In the genomic region with DNA sequence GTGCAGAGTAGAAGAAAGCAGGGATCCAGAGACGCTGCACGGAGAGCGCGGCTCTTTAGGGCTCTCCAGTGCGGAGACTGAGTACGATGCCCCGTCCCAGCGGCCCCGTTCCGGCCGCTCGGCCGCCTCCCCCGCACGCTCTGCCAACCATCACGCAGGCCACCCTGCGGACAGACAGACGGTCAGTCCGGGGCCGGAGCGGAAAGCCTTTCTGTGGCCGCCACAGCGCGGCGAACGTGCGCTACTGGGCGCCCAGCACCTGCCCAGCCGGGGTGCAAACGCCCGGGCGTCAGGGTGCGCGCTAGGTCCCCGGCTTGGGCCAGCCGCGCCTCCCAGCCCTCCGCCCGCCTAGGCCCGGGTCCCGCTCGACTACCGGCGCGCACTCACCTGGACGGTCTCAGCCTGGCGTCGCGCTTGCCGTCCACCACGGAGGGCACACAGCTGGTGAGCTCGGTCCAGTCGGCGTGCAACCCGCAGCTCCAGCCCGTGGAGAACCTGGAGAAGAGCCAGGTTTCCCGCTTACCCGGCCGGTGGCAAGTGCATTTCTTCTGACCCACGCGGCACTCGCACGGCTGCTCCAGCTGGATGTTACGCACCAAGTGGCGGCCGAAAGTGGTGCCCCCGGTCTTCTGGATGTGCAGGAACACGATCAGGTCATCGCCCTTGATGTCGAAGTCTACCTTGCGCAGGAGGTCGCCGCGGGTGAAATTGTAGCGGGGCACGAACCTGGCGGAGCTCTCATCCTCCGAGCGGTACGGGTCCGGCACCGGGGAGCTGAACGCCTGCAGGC, we compare ENCODE assay signal across 9 cellular contexts. TPM values are rescaled to one million over a fixed set of nuclear protein-coding genes. Genes with fewer than 3 reads are reported as not detected.
DNase-seq lines count a peak whose midpoint lies in the region; ATAC-seq and TF ChIP-seq lines count a peak whose summit lies in the region.
"Had no signal": no experiment of that assay in that cellular context is flagged by ENCODE, and none has a peak within 500 bp of the region (broad histone marks: within the 10 kb centered on the region; RNA-seq: fewer than 3 reads in every experiment).

No MANE protein-coding gene starts in this region.

- H4K20me1 ChIP-seq in DND-41 (ENCODE audit: insufficient read depth, low read length), result no peaks in the 10 kb centered on the region
- no peaks in the 10 kb centered on the region for H4K20me1 ChIP-seq in fibroblast of lung (ENCODE audit: control insufficient read depth, extremely low read depth, insufficient read depth, low read length)

- H3K36me3 ChIP-seq in DND-41 (ENCODE audit: insufficient read depth, low read length) (no peaks in the 10 kb centered on the region), SJCRH30 (peaks cover 18% of the 10 kb centered on the region), fibroblast of lung (ENCODE audit: control insufficient read depth, insufficient read depth, low read length) (no peaks in the 10 kb centered on the region)

- H3K36me3 Mint-ChIP-seq in progenitor cell of endocrine pancreas (ENCODE audit: insufficient read depth), result no peaks in the 10 kb centered on the region

- peak overlapping the region; percentile 62 for H3K27ac Mint-ChIP-seq in progenitor cell of endocrine pancreas

- H3K9me3 Mint-ChIP-seq in progenitor cell of endocrine pancreas (ENCODE audit: low read depth), result no peaks in the 10 kb centered on the region

- H3K4me1 Mint-ChIP-seq in progenitor cell of endocrine pancreas (ENCODE audit: low read depth), result peaks cover 21% of the 10 kb centered on the region

- H3K4me3 ChIP-seq in DND-41 (ENCODE audit: low read depth in 1 of 2, low read length in 2 of 2) (peak overlapping the region; percentile 6 to 61; a peak in 3 of 4 replicates), SJCRH30 (peak overlapping the region; percentile 70), fibroblast of lung (replicated peaks in 1 of 4; ENCODE audit: control extremely low read depth in 1 of 4, insufficient read depth in 1 of 4, low read depth in 3 of 4, low read length in 4 of 4) (peak overlapping the region in 1 of 4 experiments; percentile 49)

- peaks cover 17% of the 10 kb centered on the region for H3K4me1 ChIP-seq in DND-41 (ENCODE audit: insufficient read depth, low read length)
- H3K4me1 ChIP-seq in SJCRH30, result no peaks in the 10 kb centered on the region
- no peaks in the 10 kb centered on the region for H3K4me1 ChIP-seq in fibroblast of lung (ENCODE audit: control insufficient read depth, extremely low read depth, insufficient read depth, low read length)

- H3K27me3 ChIP-seq in DND-41 (ENCODE audit: insufficient read depth, low read length, poor library complexity) (peaks cover 9% of the 10 kb centered on the region), SJCRH30 (no peaks in the 10 kb centered on the region), fibroblast of lung (ENCODE audit: control insufficient read depth, insufficient read depth, low read length) (peaks cover 5% of the 10 kb centered on the region)

- no peak for TF ChIP-seq CTCF in DND-41 (IDR thresholded peaks at IDR 0.05; ENCODE audit: borderline replicate concordance, extremely low read depth, low read length, poor library complexity, severe bottlenecking)
- no peak for TF ChIP-seq CTCF in fibroblast of lung (conservative IDR thresholded peaks at IDR 0.05 in 1 of 2, IDR thresholded peaks at IDR 0.05 in 1 of 2; ENCODE audit: low read depth in 1 of 2, low read length in 2 of 2)
- TF ChIP-seq CTCF in progenitor cell of endocrine pancreas (IDR thresholded peaks at IDR 0.05; ENCODE audit: unreplicated experiment), result no peak

- H3K27ac ChIP-seq in DND-41 (ENCODE audit: low read length) (no peak overlapping the region), SJCRH30 (no peak overlapping the region), fibroblast of lung (ENCODE audit: insufficient read depth, low read length) (no peak overlapping the region)

- H3K79me2 ChIP-seq in DND-41 (ENCODE audit: insufficient read depth, low read length), result no peaks in the 10 kb centered on the region
- no peaks in the 10 kb centered on the region for H3K79me2 ChIP-seq in fibroblast of lung (ENCODE audit: control insufficient read depth, insufficient read depth, low read length)

- ATAC-seq in DND-41 (ENCODE audit: insufficient read depth, low read depth), result no peak
- no peak for ATAC-seq in GM18867 (IDR thresholded peaks at IDR 0.05; ENCODE audit: unreplicated experiment)
- ATAC-seq in GM19328 (IDR thresholded peaks at IDR 0.05; ENCODE audit: unreplicated experiment), result no peak

- H3K9ac ChIP-seq in DND-41 (ENCODE audit: low read depth, low read length) (peak overlapping the region; percentile 60; the same call in 1 of the 2 replicates), fibroblast of lung (ENCODE audit: insufficient read depth, low read length) (no peak overlapping the region)

- H3K27me3 Mint-ChIP-seq in progenitor cell of endocrine pancreas, result peaks cover 45% of the 10 kb centered on the region

- peak overlapping the region; percentile 82 for H3K4me3 Mint-ChIP-seq in progenitor cell of endocrine pancreas (ENCODE audit: low read depth)

- H3K9me3 ChIP-seq in DND-41 (ENCODE audit: insufficient read depth, low read length, severe bottlenecking), result no peaks in the 10 kb centered on the region
- H3K9me3 ChIP-seq in SJCRH30 (replicated peaks), result no peaks in the 10 kb centered on the region
- no peaks in the 10 kb centered on the region for H3K9me3 ChIP-seq in fibroblast of lung (ENCODE audit: control insufficient read depth, insufficient read depth, low read depth, low read length)

- H3K4me2 ChIP-seq in DND-41 (ENCODE audit: insufficient read depth, low read length) (peak overlapping the region; percentile 86), fibroblast of lung (ENCODE audit: extremely low read depth, insufficient read depth, low read length) (peak overlapping the region; percentile 25)

- H2AFZ ChIP-seq in DND-41 (ENCODE audit: low read depth, low read length) (peak overlapping the region; percentile 71), fibroblast of lung (ENCODE audit: low read length) (no peak overlapping the region)

- DNase-seq in DND-41 (no peak), SJCRH30 (no peak), fibroblast of lung (ENCODE audit: low read depth in 2 of 2) (no peak), progenitor cell of endocrine pancreas (ENCODE audit: low spot score, unreplicated experiment) (peak; percentile 23), SHP77 (lab: John Stamatoyannopoulos, UW) (no peak)
- no peak for DNase-seq in NK-92 treated with Interleukin-12 subunit alpha and Interleukin-12 subunit beta, amount 100 ng/mL, for 24 hours (lab: John Stamatoyannopoulos, UW)

RNA-seq across cellular contexts. Expression of gene HS6ST2, which starts 1.8 kb away (rescaled TPM):
- total RNA-seq in SJCRH30 (2014; rRNA removed; shearing (Covaris generic)), result 61.0 and 65.6 TPM in 2 replicates
- 0.17 and 0.26 TPM in 2 replicates for total RNA-seq in fibroblast of lung
- 0.01 and 0.02 TPM in 2 replicates for polyA plus RNA-seq in fibroblast of lung
- polyA plus RNA-seq in fibroblast of lung (2012), result not detected in 2 replicates
- polyA minus RNA-seq in fibroblast of lung (ENCODE audit: low replicate concordance), result not detected in 2 replicates
- 14.8 and 23.6 TPM in 2 replicates for total RNA-seq in progenitor cell of endocrine pancreas
- total RNA-seq: T-helper 2 cell treated with Interferon-gamma antibody and Interleukin-4, amounts not matched to agents 100 ng/mL and 5 ng/mL, for 36 hours had no signal

Comparison
In these comparisons a context has a peak if more than half of its experiments do, and no peak if none do; other contexts are left out.
1. RNA of gene HS6ST2, which starts 1.8 kb away (total RNA-seq): 61.0 to 65.6 TPM in SJCRH30 and 14.8 to 23.6 TPM in progenitor cell of endocrine pancreas; 0.17 to 0.26 TPM in fibroblast of lung; every median in the first group is over 10 times any median in the second.